In the genomic region with DNA sequence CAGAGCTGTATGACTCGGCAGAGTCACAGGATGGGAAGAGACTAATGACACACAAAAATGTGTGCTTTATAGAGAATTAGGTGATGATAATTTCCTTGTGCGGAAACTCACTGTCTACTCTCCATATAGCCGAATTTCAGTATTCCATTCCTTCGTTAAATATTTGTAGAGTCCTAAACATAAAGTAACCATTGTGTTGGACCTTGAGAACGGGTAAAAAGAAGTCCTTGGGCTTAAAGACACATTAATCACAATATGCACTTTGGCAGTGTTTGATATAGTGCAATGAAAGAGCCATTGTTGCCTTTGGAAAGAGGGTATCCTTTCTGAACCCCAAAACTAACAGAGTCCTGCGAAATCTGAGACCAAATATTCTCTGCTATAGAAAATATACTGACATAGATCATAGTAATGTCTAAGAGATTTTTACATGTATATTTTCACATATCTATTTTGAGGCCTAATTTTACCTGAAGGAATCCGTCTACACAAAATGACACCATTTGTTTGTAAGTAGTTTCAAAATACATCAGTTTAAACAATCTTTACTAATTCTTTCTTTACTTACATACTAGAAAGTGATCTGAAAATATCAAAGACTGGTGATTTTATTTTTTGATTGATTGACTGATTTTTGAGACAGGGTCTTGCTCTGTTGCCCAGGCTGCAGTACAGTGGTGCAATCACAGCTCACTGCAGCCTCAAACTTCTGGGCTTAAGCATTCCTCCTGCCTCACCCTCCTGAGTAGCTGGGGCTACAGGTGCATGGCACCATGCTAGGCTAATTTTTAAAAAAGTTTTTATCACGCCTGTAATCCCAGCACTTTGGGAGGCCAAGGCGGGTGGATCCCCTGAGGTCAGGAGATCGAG, we compare ENCODE assay signal across 25 cellular contexts.
A peak's percentile ranks its signal among the peaks of the same experiment; 100 is the strongest.
DNase-seq lines count a peak whose midpoint lies in the region; ATAC-seq, FAIRE-seq and TF ChIP-seq lines count a peak whose summit lies in the region.
"Had no signal": no experiment of that assay in that cellular context is flagged by ENCODE, and none has a peak within 500 bp of the region (broad histone marks: within the 10 kb centered on the region; RNA-seq: fewer than 3 reads in every experiment).

No MANE protein-coding gene starts in this region.

- POLR2A ChIA-PET in HepG2 (lab: Yijun Ruan, JAX): no interaction called here
- POLR2A ChIA-PET in T-cell (lab: Charles Lee): no interaction called here

- H3K4me3 ChIP-seq in HepG2 (replicated peaks in 1 of 3; ENCODE audit: insufficient read depth in 1 of 3, low read depth in 2 of 3, low read length in 3 of 3) (no peak overlapping the region), right lobe of liver (no peak overlapping the region)
- H3K4me3 ChIP-seq: BLaER1 treated with 17β-estradiol and CSF1 and Interleukin-3, amounts not matched to agents 10 nM and 100 nM; GM23248; HAP-1 had no signal

- ATAC-seq in HepG2 (peak; percentile 70), right lobe of liver (no peak), T-cell (replicated peaks in 1 of 4) (no peak)

- CTCF ChIA-PET in HepG2 (lab: Yijun Ruan, JAX; ENCODE audit: low intra/inter-chr PET ratio, low total read pairs): no interaction called here
- CTCF ChIA-PET in T-cell (lab: Charles Lee): no interaction called here

- in situ Hi-C loops in HepG2 (cut with HindIII; ENCODE audit: extremely low pct_ligation_motif_present, low pct_unique_long_range_greater_than_20kb): no loop called here

- no peak overlapping the region for H3K4me3 Mint-ChIP-seq in chondrocyte (ENCODE audit: unreplicated experiment)
- H3K4me3 Mint-ChIP-seq in glutamatergic neuron (ENCODE audit: unreplicated experiment): no peak overlapping the region
- no peak overlapping the region for H3K4me3 Mint-ChIP-seq in progenitor cell of endocrine pancreas (ENCODE audit: low read depth)
- H3K4me3 Mint-ChIP-seq in T-cell: no peak overlapping the region
- H3K4me3 Mint-ChIP-seq: CD14-positive monocyte; CD4-positive, alpha-beta T cell; CD8-positive, alpha-beta memory T cell; HFFc6 had no signal

- H3K9me3 ChIP-seq in HepG2 (ENCODE audit: low read length) (no peaks in the 10 kb centered on the region), right lobe of liver (no peaks in the 10 kb centered on the region)
- H3K9me3 ChIP-seq: BE2C; BLaER1 treated with 17β-estradiol and CSF1 and Interleukin-3, amounts not matched to agents 10 nM and 100 nM; HAP-1 had no signal

- TF ChIP-seq EP300 in HepG2 (IDR thresholded peaks at IDR 0.05; ENCODE audit: low read depth in 2 of 2, low read length in 2 of 2): peak in 1 of 2 experiments; percentile 29; a peak in 1 of 4 replicates
- TF ChIP-seq EP300 in HepG2 (CRISPR knock-in tag; IDR thresholded peaks at IDR 0.05; ENCODE audit: borderline replicate concordance): no peak

- intact Hi-C loops in HepG2 (cut with micrococcal nuclease; ENCODE audit: unreplicated experiment): no loop called here
- intact Hi-C loops in right lobe of liver (cut with DNase I): no loop called here

- TF ChIP-seq POLR2A in HepG2 (IDR thresholded peaks at IDR 0.05; ENCODE audit: insufficient read depth in 1 of 2, low read depth in 2 of 2, low read length in 2 of 2) (no peak), right lobe of liver (IDR thresholded peaks at IDR 0.05) (no peak)

- H3K27ac ChIP-seq in HepG2 (ENCODE audit: extremely low read length, insufficient read depth, low read length): no peak overlapping the region
- no peak overlapping the region for H3K27ac ChIP-seq in right lobe of liver
- H3K27ac ChIP-seq: 22Rv1; BLaER1 treated with 17β-estradiol and CSF1 and Interleukin-3, amounts not matched to agents 10 nM and 100 nM; GM23248 had no signal

- H3K27ac Mint-ChIP-seq in chondrocyte (ENCODE audit: unreplicated experiment) (peak overlapping the region; percentile 17), glutamatergic neuron (ENCODE audit: unreplicated experiment) (peak overlapping the region; percentile 91), progenitor cell of endocrine pancreas (peak overlapping the region; percentile 87), T-cell (no peak overlapping the region)
- H3K27ac Mint-ChIP-seq: CD4-positive, alpha-beta T cell; CD8-positive, alpha-beta memory T cell; HFFc6 had no signal

- TF ChIP-seq CTCF in HepG2 (CRISPR knock-in tag; IDR thresholded peaks at IDR 0.05) (no peak), right lobe of liver (IDR thresholded peaks at IDR 0.05) (no peak), chondrocyte (IDR thresholded peaks at IDR 0.05) (no peak), glutamatergic neuron (IDR thresholded peaks at IDR 0.05; ENCODE audit: partially characterized antibody, unreplicated experiment) (no peak), progenitor cell of endocrine pancreas (IDR thresholded peaks at IDR 0.05; ENCODE audit: unreplicated experiment) (no peak)

- no peak overlapping the region for H3K9ac ChIP-seq in HepG2 (ENCODE audit: insufficient read depth, low read depth, low read length)
- H3K9ac ChIP-seq: BLaER1 treated with 17β-estradiol and CSF1 and Interleukin-3, amounts not matched to agents 10 nM and 100 nM; GM23248 had no signal

- H2AFZ ChIP-seq in HepG2 (ENCODE audit: low read length): no peak overlapping the region
- H2AFZ ChIP-seq: GM23248 had no signal

- H3K36me3 Mint-ChIP-seq in chondrocyte (ENCODE audit: low read depth) (peaks cover 3% of the 10 kb centered on the region), glutamatergic neuron (ENCODE audit: unreplicated experiment) (no peaks in the 10 kb centered on the region), progenitor cell of endocrine pancreas (ENCODE audit: insufficient read depth) (peaks cover 10% of the 10 kb centered on the region), T-cell (no peaks in the 10 kb centered on the region)
- H3K36me3 Mint-ChIP-seq: CD14-positive monocyte; CD8-positive, alpha-beta memory T cell had no signal

- FAIRE-seq in HepG2 (lab: Jason Lieb, UNC): peak; percentile 4
- FAIRE-seq: A204.1, D721Med, GM12891, GM18507 had no signal

- H3K79me2 ChIP-seq in HepG2 (ENCODE audit: insufficient read depth, low read length): no peaks in the 10 kb centered on the region

- peak overlapping the region; percentile 35; the same call in 1 of the 2 replicates for H3K4me2 ChIP-seq in HepG2 (ENCODE audit: low read depth, low read length)
- H3K4me2 ChIP-seq: BLaER1 treated with 17β-estradiol and CSF1 and Interleukin-3, amounts not matched to agents 10 nM and 100 nM had no signal

- 26% methylated on average over 10 of the region's 10 CpGs for WGBS in HepG2 (ENCODE audit: low lambda C conversion rate)
- 71% methylated on average over 10 of the region's 10 CpGs for WGBS in right lobe of liver (ENCODE audit: insufficient coverage, low coverage, low lambda C conversion rate, missing lambda C conversion rate)

- H3K9me3 Mint-ChIP-seq in chondrocyte (ENCODE audit: low read depth) (no peaks in the 10 kb centered on the region), glutamatergic neuron (ENCODE audit: unreplicated experiment) (peaks cover 9% of the 10 kb centered on the region), progenitor cell of endocrine pancreas (ENCODE audit: low read depth) (peaks cover 4% of the 10 kb centered on the region), T-cell (no peaks in the 10 kb centered on the region)
- H3K9me3 Mint-ChIP-seq: CD4-positive, alpha-beta T cell; HFFc6 had no signal

- DNase-seq in HepG2 (ENCODE audit: low spot score): peak; percentile 52
- no peak for DNase-seq in right lobe of liver
- DNase-seq in chondrocyte (ENCODE audit: low spot score): no peak
- no peak for DNase-seq in glutamatergic neuron
- no peak for DNase-seq in progenitor cell of endocrine pancreas (ENCODE audit: low spot score, unreplicated experiment)
- no peak for DNase-seq in DMS79 treated with DMSO at 0.1 percent for 48 hours (lab: John Stamatoyannopoulos, UW)
- no peak for DNase-seq in kidney glomerular epithelial cell (lab: John Stamatoyannopoulos, UW)
- no peak for DNase-seq in T-cell
- DNase-seq: AML-193; BE2C; CD4-positive, alpha-beta T cell; CD8-positive, alpha-beta memory T cell; DMS 273 treated with DMSO at 0.1 percent for 48 hours; DMS79; GF-D8; GM23248; HFFc6 had no signal

- no peaks in the 10 kb centered on the region for H3K36me3 ChIP-seq in HepG2 (replicated peaks in 1 of 2; ENCODE audit: control insufficient read depth in 1 of 2, insufficient read depth in 2 of 2, low read length in 2 of 2)
- no peaks in the 10 kb centered on the region for H3K36me3 ChIP-seq in right lobe of liver
- H3K36me3 ChIP-seq: BE2C; BLaER1 treated with 17β-estradiol and CSF1 and Interleukin-3, amounts not matched to agents 10 nM and 100 nM had no signal

- H3K27me3 ChIP-seq in HepG2 (ENCODE audit: control insufficient read depth in 1 of 2, insufficient read depth in 2 of 2, low read length in 2 of 2): no peaks in the 10 kb centered on the region; a peak in 1 of 5 replicates
- no peaks in the 10 kb centered on the region for H3K27me3 ChIP-seq in right lobe of liver
- H3K27me3 ChIP-seq: BE2C; BLaER1 treated with 17β-estradiol and CSF1 and Interleukin-3, amounts not matched to agents 10 nM and 100 nM had no signal

- no peaks in the 10 kb centered on the region for H4K20me1 ChIP-seq in HepG2 (ENCODE audit: insufficient read depth, low read length)
- H4K20me1 ChIP-seq: BLaER1 treated with 17β-estradiol and CSF1 and Interleukin-3, amounts not matched to agents 10 nM and 100 nM had no signal

- BruUV-seq in HepG2 (replicated peaks; lab: Mats Ljungman, UMichigan): no TSS peak

- TF ChIP-seq RAD21 in HepG2 (CRISPR knock-in tag; IDR thresholded peaks at IDR 0.05): no peak

- H3K27me3 Mint-ChIP-seq in chondrocyte (ENCODE audit: low read depth): no peaks in the 10 kb centered on the region
- H3K27me3 Mint-ChIP-seq in glutamatergic neuron (ENCODE audit: unreplicated experiment): peaks cover 2% of the 10 kb centered on the region
- H3K27me3 Mint-ChIP-seq in progenitor cell of endocrine pancreas: no peaks in the 10 kb centered on the region
- peaks cover 0 to 6% of the 10 kb centered on the region in 2 donors for H3K27me3 Mint-ChIP-seq in T-cell

- H3K4me1 ChIP-seq in HepG2 (ENCODE audit: insufficient read depth, low read length): peaks cover 22% of the 10 kb centered on the region
- no peaks in the 10 kb centered on the region for H3K4me1 ChIP-seq in right lobe of liver
- H3K4me1 ChIP-seq: BLaER1 treated with 17β-estradiol and CSF1 and Interleukin-3, amounts not matched to agents 10 nM and 100 nM had no signal

- H3K4me1 Mint-ChIP-seq in chondrocyte (ENCODE audit: low read depth) (peaks cover 9% of the 10 kb centered on the region), glutamatergic neuron (ENCODE audit: low read depth, unreplicated experiment) (peaks cover 19% of the 10 kb centered on the region), progenitor cell of endocrine pancreas (ENCODE audit: low read depth) (peaks cover 25% of the 10 kb centered on the region), T-cell (no peaks in the 10 kb centered on the region)
- H3K4me1 Mint-ChIP-seq: CD14-positive monocyte; CD8-positive, alpha-beta memory T cell had no signal

TF ChIP-seq in HepG2, 621 proteins besides CTCF, POLR2A, EP300 and RAD21 (continues in another document):
- TF ChIP-seq SP2 (CRISPR knock-in tag; IDR thresholded peaks at IDR 0.05) (no peak), ZNF180 (CRISPR knock-in tag; IDR thresholded peaks at IDR 0.05; ENCODE audit: borderline replicate concordance, low read depth) (no peak), SOX13 (IDR thresholded peaks at IDR 0.05) (no peak), SOX13 (CRISPR knock-in tag; conservative IDR thresholded peaks at IDR 0.05 in 1 of 2, IDR thresholded peaks at IDR 0.05 in 1 of 2) (peak in 1 of 2 experiments; percentile 53; a peak in 2 of 4 replicates), STAG1 (CRISPR knock-in tag; IDR thresholded peaks at IDR 0.05) (no peak)

Comparison
In these comparisons a context has a peak if more than half of its experiments do, and no peak if none do; other contexts are left out.
1. H3K27ac Mint-ChIP-seq: peak in chondrocyte (single experiment), glutamatergic neuron (single experiment) and progenitor cell of endocrine pancreas (single experiment); none in T-cell (0 of 2).